Comparison of ENCODE assay signal across 7 cellular contexts in genomic region chr5:32280656-32281081, GRCh38. TPM values are rescaled to one million over a fixed set of nuclear protein-coding genes. Genes with fewer than 3 reads are reported as not detected.
A peak's percentile ranks its signal among the peaks of the same experiment; 100 is the strongest.
DNase-seq lines count a peak whose midpoint lies in the region; ATAC-seq and TF ChIP-seq lines count a peak whose summit lies in the region.

No MANE protein-coding gene starts in this region.

- H3K4me3 Mint-ChIP-seq in naive thymus-derived CD4-positive, alpha-beta T cell = peak overlapping the region in 4 of 10 donors; percentile 3 to 86 (median 44)

- no peak overlapping the region for H3K27ac ChIP-seq in naive thymus-derived CD4-positive, alpha-beta T cell (ENCODE audit: low read depth, low read length)
- peak overlapping the region in 1 of 4 donors; percentile 35 for H3K27ac ChIP-seq in upper lobe of left lung

- TF ChIP-seq EP300 in upper lobe of left lung (IDR thresholded peaks at IDR 0.05) = no peak

- H3K9me3 ChIP-seq in naive thymus-derived CD4-positive, alpha-beta T cell (ENCODE audit: control insufficient read depth in 2 of 3, low read length in 3 of 3) = no peaks in the 10 kb centered on the region
- H3K9me3 ChIP-seq in upper lobe of left lung = no peaks in the 10 kb centered on the region

- WGBS in upper lobe of left lung, 2 donors = 74 to 83% methylated on average over 5 of the region's 5 CpGs

- H3K36me3 Mint-ChIP-seq in naive thymus-derived CD4-positive, alpha-beta T cell = peaks cover 0 to 36% (median 6%) of the 10 kb centered on the region in 5 donors

- H3K4me3 ChIP-seq in naive thymus-derived CD4-positive, alpha-beta T cell (ENCODE audit: low read length) = no peak overlapping the region
- no peak overlapping the region for H3K4me3 ChIP-seq in upper lobe of left lung

- peak in 1 of 9 donors; percentile 24 for DNase-seq in naive thymus-derived CD4-positive, alpha-beta T cell
- DNase-seq in globus pallidus (ENCODE audit: low spot score) (no peak), upper lobe of left lung (no peak)
- no peak for DNase-seq in activated CD8-positive, alpha-beta memory T cell treated with anti-CD3 and anti-CD28 coated beads, Interleukin-2, amount 50 U/mL, for 4 hours

- H3K4me1 ChIP-seq in naive thymus-derived CD4-positive, alpha-beta T cell (ENCODE audit: control insufficient read depth in 2 of 2, insufficient read depth in 2 of 2, low read length in 2 of 2) = peaks cover 7 to 21% of the 10 kb centered on the region in 2 donors
- H3K4me1 ChIP-seq in upper lobe of left lung = peaks cover 10 to 48% (median 12%) of the 10 kb centered on the region in 4 donors

- no peaks in the 10 kb centered on the region for H3K27me3 Mint-ChIP-seq in naive thymus-derived CD4-positive, alpha-beta T cell

- TF ChIP-seq CTCF in upper lobe of left lung (IDR thresholded peaks at IDR 0.05) = no peak

- CTCF ChIA-PET in naive thymus-derived CD4-positive, alpha-beta T cell (lab: Charles Lee) = no interaction called here

- POLR2A ChIA-PET in naive thymus-derived CD4-positive, alpha-beta T cell (lab: Charles Lee) = interaction anchor here (0.6 kb wide), 1 partner anchor 26 kb away, joined by 3 read pairs; no protein-coding TSS in a partner anchor

- H3K27ac Mint-ChIP-seq in naive thymus-derived CD4-positive, alpha-beta T cell = peak overlapping the region; percentile 6 to 96 (median 58)

- no peak for TF ChIP-seq POLR2A in upper lobe of left lung (IDR thresholded peaks at IDR 0.05)

- intact Hi-C loops in naive thymus-derived CD4-positive, alpha-beta T cell (cut with micrococcal nuclease) = loop anchor here in 1 of 2 donors (1.0 kb wide), 1 partner anchor 33 kb away; no protein-coding TSS in a partner anchor

- H3K27me3 ChIP-seq in naive thymus-derived CD4-positive, alpha-beta T cell (ENCODE audit: control insufficient read depth in 2 of 2, insufficient read depth in 2 of 2, low read length in 2 of 2) = no peaks in the 10 kb centered on the region
- H3K27me3 ChIP-seq in upper lobe of left lung = no peaks in the 10 kb centered on the region

- peaks cover 21 to 75% (median 62%) of the 10 kb centered on the region in 7 donors for H3K4me1 Mint-ChIP-seq in naive thymus-derived CD4-positive, alpha-beta T cell

- ATAC-seq in GM18907 (IDR thresholded peaks at IDR 0.05; ENCODE audit: unreplicated experiment) (peak; percentile 89), GM21786 (IDR thresholded peaks at IDR 0.05; ENCODE audit: unreplicated experiment) (peak; percentile 82), HG03575 (IDR thresholded peaks at IDR 0.05; ENCODE audit: extremely low read depth, insufficient number of reproducible peaks, low FRiP score, unreplicated experiment) (peak; percentile 80), upper lobe of left lung (ENCODE audit: low FRiP score in 2 of 2) (no peak)
- ATAC-seq in naive thymus-derived CD4-positive, alpha-beta T cell = peak; percentile 36

- no peaks in the 10 kb centered on the region for H3K36me3 ChIP-seq in naive thymus-derived CD4-positive, alpha-beta T cell (ENCODE audit: control insufficient read depth in 2 of 3, insufficient read depth in 3 of 3, low read length in 3 of 3)
- H3K36me3 ChIP-seq in upper lobe of left lung = no peaks in the 10 kb centered on the region

- peaks cover 0 to 4% (median 0%) of the 10 kb centered on the region in 11 donors for H3K9me3 Mint-ChIP-seq in naive thymus-derived CD4-positive, alpha-beta T cell

RNA-seq across cellular contexts. Expression of gene MTMR12, which starts 32.1 kb away (rescaled TPM):
- 10 to 100 TPM; 19.0 to 28.2 (median 24.0) TPM for total RNA-seq in naive thymus-derived CD4-positive, alpha-beta T cell
- polyA plus RNA-seq in naive thymus-derived CD4-positive, alpha-beta T cell = 10 to 100 TPM; 12.4 to 17.2 TPM
- 10 to 100 TPM; 27.2 to 50.8 (median 35.5) TPM for total RNA-seq in upper lobe of left lung

Comparison
In these comparisons a context has a peak if more than half of its experiments do, and no peak if none do; other contexts are left out.
1. ATAC-seq: peak in GM18907 (single experiment), GM21786 (single experiment), HG03575 (single experiment) and naive thymus-derived CD4-positive, alpha-beta T cell (single experiment); none in upper lobe of left lung (0 of 2).